ENCODE assay signal across 1 cellular context in genomic region chr18:3245853-3246635, GRCh38.
TF ChIP-seq lines count a peak whose summit lies in the region.

No MANE protein-coding gene starts in this region.

TF ChIP-seq in GM12878, 131 proteins besides CTCF, POLR2A, EP300 and RAD21 (continued from another document):
- TF ChIP-seq, protein P1, sequence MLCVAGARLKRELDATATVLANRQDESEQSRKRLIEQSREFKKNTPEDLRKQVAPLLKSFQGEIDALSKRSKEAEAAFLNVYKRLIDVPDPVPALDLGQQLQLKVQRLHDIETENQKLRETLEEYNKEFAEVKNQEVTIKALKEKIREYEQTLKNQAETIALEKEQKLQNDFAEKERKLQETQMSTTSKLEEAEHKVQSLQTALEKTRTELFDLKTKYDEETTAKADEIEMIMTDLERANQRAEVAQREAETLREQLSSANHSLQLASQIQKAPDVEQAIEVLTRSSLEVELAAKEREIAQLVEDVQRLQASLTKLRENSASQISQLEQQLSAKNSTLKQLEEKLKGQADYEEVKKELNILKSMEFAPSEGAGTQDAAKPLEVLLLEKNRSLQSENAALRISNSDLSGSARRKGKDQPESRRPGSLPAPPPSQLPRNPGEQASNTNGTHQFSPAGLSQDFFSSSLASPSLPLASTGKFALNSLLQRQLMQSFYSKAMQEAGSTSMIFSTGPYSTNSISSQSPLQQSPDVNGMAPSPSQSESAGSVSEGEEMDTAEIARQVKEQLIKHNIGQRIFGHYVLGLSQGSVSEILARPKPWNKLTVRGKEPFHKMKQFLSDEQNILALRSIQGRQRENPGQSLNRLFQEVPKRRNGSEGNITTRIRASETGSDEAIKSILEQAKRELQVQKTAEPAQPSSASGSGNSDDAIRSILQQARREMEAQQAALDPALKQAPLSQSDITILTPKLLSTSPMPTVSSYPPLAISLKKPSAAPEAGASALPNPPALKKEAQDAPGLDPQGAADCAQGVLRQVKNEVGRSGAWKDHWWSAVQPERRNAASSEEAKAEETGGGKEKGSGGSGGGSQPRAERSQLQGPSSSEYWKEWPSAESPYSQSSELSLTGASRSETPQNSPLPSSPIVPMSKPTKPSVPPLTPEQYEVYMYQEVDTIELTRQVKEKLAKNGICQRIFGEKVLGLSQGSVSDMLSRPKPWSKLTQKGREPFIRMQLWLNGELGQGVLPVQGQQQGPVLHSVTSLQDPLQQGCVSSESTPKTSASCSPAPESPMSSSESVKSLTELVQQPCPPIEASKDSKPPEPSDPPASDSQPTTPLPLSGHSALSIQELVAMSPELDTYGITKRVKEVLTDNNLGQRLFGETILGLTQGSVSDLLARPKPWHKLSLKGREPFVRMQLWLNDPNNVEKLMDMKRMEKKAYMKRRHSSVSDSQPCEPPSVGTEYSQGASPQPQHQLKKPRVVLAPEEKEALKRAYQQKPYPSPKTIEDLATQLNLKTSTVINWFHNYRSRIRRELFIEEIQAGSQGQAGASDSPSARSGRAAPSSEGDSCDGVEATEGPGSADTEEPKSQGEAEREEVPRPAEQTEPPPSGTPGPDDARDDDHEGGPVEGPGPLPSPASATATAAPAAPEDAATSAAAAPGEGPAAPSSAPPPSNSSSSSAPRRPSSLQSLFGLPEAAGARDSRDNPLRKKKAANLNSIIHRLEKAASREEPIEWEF (IDR thresholded peaks at IDR 0.05; ENCODE audit: insufficient replicate concordance, low read depth, low read length) = no peak
